ENCODE assay signal across 10 cellular contexts in genomic region chr1:225425211-225425786, GRCh38. TPM values are rescaled to one million over a fixed set of nuclear protein-coding genes. Genes with fewer than 3 reads are reported as not detected.
DNase-seq lines count a peak whose midpoint lies in the region; ATAC-seq, FAIRE-seq and TF ChIP-seq lines count a peak whose summit lies in the region.
"Had no signal": no experiment of that assay in that cellular context is flagged by ENCODE, and none has a peak within 500 bp of the region (broad histone marks: within the 10 kb centered on the region; RNA-seq: fewer than 3 reads in every experiment).

No MANE protein-coding gene starts in this region.

- H3K4me2 ChIP-seq in A549 (peak overlapping the region; percentile 97), HCT116 (ENCODE audit: low read length) (peak overlapping the region; percentile 87), SU-DHL-6 (ENCODE audit: low read depth, low read length, poor library complexity, severe bottlenecking) (peak overlapping the region; percentile 95)

- no peak for TF ChIP-seq RAD21 in A549 (conservative IDR thresholded peaks at IDR 0.05 in 1 of 2, IDR thresholded peaks at IDR 0.05 in 1 of 2)
- TF ChIP-seq RAD21 in HCT116 (IDR thresholded peaks at IDR 0.05; ENCODE audit: low read depth), result no peak

- DNase-seq in A549 (ENCODE audit: low read depth in 1 of 2, low spot score in 1 of 2) (no peak), HCT116 (ENCODE audit: low read depth, low spot score) (no peak), glutamatergic neuron (no peak), amygdala (lab: John Stamatoyannopoulos, UW) (no peak), H7 (no peak)
- DNase-seq: activated CD4-positive, alpha-beta T cell treated with anti-CD3 and anti-CD28 coated beads for 4 hours; right lobe of liver had no signal

- peaks cover 45% of the 10 kb centered on the region for H3K4me1 Mint-ChIP-seq in glutamatergic neuron (ENCODE audit: low read depth, unreplicated experiment)

- POLR2A ChIA-PET in A549 (lab: Yijun Ruan, JAX) (interaction anchor here (0.6 to 0.7 kb wide), 2 partner anchors 28 to 33 kb away, joined by 3 read pairs; no protein-coding TSS in a partner anchor), HCT116 (lab: Charles Lee) (interaction anchor here (1.2 kb wide), 1 partner anchor 385 kb away, joined by 3 read pairs; the partner anchor contains the start of gene EPHX1)

- H3K9me3 ChIP-seq in A549 (no peaks in the 10 kb centered on the region), HCT116 (ENCODE audit: control insufficient read depth in 1 of 2, insufficient read depth in 1 of 2, low read depth in 1 of 2, low read length in 2 of 2) (no peaks in the 10 kb centered on the region), SU-DHL-6 (ENCODE audit: insufficient read depth, low read length) (no peaks in the 10 kb centered on the region)
- H3K9me3 ChIP-seq: right lobe of liver had no signal

- TF ChIP-seq CTCF in A549 (IDR thresholded peaks at IDR 0.05) (no peak), HCT116 (IDR thresholded peaks at IDR 0.05 in 2 of 3, conservative IDR thresholded peaks at IDR 0.05 in 1 of 3; ENCODE audit: borderline replicate concordance in 1 of 3, insufficient read depth in 1 of 3, low read depth in 2 of 3, low read length in 2 of 3) (no peak), SU-DHL-6 (IDR thresholded peaks at IDR 0.05; ENCODE audit: insufficient read depth, low read length, poor library complexity, severe bottlenecking) (no peak), glutamatergic neuron (IDR thresholded peaks at IDR 0.05; ENCODE audit: partially characterized antibody, unreplicated experiment) (no peak)

- H3K27me3 ChIP-seq in HCT116 (ENCODE audit: insufficient read depth, low read length), result no peaks in the 10 kb centered on the region
- no peaks in the 10 kb centered on the region for H3K27me3 ChIP-seq in SU-DHL-6 (ENCODE audit: low read length)
- H3K27me3 ChIP-seq in H7 (ENCODE audit: control insufficient read depth, insufficient read depth, low read length), result peaks cover 7% of the 10 kb centered on the region
- H3K27me3 ChIP-seq: right lobe of liver had no signal

- 48% methylated on average over 5 of the region's 5 CpGs for WGBS in A549 (ENCODE audit: missing lambda C conversion rate)

- H3K79me2 ChIP-seq in HCT116 (ENCODE audit: insufficient read depth, low read length), result peaks cover 73% of the 10 kb centered on the region
- H3K79me2 ChIP-seq in SU-DHL-6 (ENCODE audit: insufficient read depth, low read length), result peaks cover 75% of the 10 kb centered on the region

- no peak for FAIRE-seq in A549 (lab: Jason Lieb, UNC)

- ATAC-seq in A549 (no peak), HCT116 (no peak; the same call in 1 of the 2 replicates), HG02571 (IDR thresholded peaks at IDR 0.05; ENCODE audit: unreplicated experiment) (no peak), HG03045 (IDR thresholded peaks at IDR 0.05; ENCODE audit: unreplicated experiment) (no peak)

- H4K20me1 ChIP-seq in HCT116 (ENCODE audit: insufficient read depth), result 0 out of 2 replicates have a peak, but pooled peaks cover 8% of the 10 kb centered on the region
- peaks cover 48% of the 10 kb centered on the region for H4K20me1 ChIP-seq in SU-DHL-6 (ENCODE audit: low read depth, low read length)

- no peak overlapping the region for H3K27ac Mint-ChIP-seq in glutamatergic neuron (ENCODE audit: unreplicated experiment)

- peaks cover 23% of the 10 kb centered on the region for H3F3A ChIP-seq in SU-DHL-6 (ENCODE audit: insufficient read depth)

- BruUV-seq in HCT116 (replicated peaks; lab: Mats Ljungman, UMichigan), result no TSS peak

- CTCF ChIA-PET in A549 (lab: Yijun Ruan, JAX), result interaction anchor here (0.6 to 1.6 kb wide), 4 partner anchors 9 to 486 kb away, joined by 3 to 5 read pairs (median 3); no protein-coding TSS in a partner anchor
- CTCF ChIA-PET in HCT116 (lab: Charles Lee), result no interaction called here

- RAD21 ChIA-PET in HCT116 (lab: Charles Lee; ENCODE audit: low non-redundant PET in 1 of 2, low total read pairs in 2 of 2, uncharacterized antibody in 2 of 2, unreplicated experiment in 2 of 2), result no interaction called here

- H3K4me3 ChIP-seq in A549 (no peak overlapping the region), HCT116 (replicated peaks in 1 of 2; ENCODE audit: low read depth in 1 of 2, low read length in 2 of 2) (peak overlapping the region in 1 of 2 experiments; percentile 91; a peak in 3 of 4 replicates), SU-DHL-6 (ENCODE audit: insufficient read depth, low read length, poor library complexity, severe bottlenecking) (peak overlapping the region; percentile 73), H7 (ENCODE audit: insufficient read depth, low read depth, low read length) (no peak overlapping the region)

- H3K9me2 ChIP-seq in HCT116 (ENCODE audit: insufficient read depth) (no peaks in the 10 kb centered on the region), SU-DHL-6 (replicated peaks; ENCODE audit: insufficient read depth, low read length) (no peaks in the 10 kb centered on the region)

- H3K27ac ChIP-seq in A549 (peak overlapping the region in 1 of 2 experiments; percentile 25; a peak in 1 of 6 replicates), HCT116 (ENCODE audit: low read depth, low read length) (peak overlapping the region; percentile 31; the same call in 1 of the 2 replicates), SU-DHL-6 (ENCODE audit: low read depth, low read length) (peak overlapping the region; percentile 86)

- H3K27me3 Mint-ChIP-seq in glutamatergic neuron (ENCODE audit: unreplicated experiment), result peaks cover 2% of the 10 kb centered on the region

- intact Hi-C loops in HCT116 (cut with micrococcal nuclease), result no loop called here

- peaks cover 12% of the 10 kb centered on the region for H3K9me3 Mint-ChIP-seq in glutamatergic neuron (ENCODE audit: unreplicated experiment)

- H2AFZ ChIP-seq in HCT116 (ENCODE audit: low read depth, low read length, poor library complexity, severe bottlenecking), result no peak overlapping the region
- no peak overlapping the region for H2AFZ ChIP-seq in SU-DHL-6 (ENCODE audit: low read depth, low read length, severe bottlenecking)

- TF ChIP-seq EP300 in A549 (IDR thresholded peaks at IDR 0.05), result no peak

- H3K36me3 ChIP-seq in HCT116 (ENCODE audit: control insufficient read depth in 1 of 2, insufficient read depth in 2 of 2, low read length in 2 of 2) (peaks cover 4 to 8% of the 10 kb centered on the region in 2 experiments; a peak in 2 of 4 replicates), SU-DHL-6 (ENCODE audit: low read length) (peaks cover 25% of the 10 kb centered on the region), H7 (replicated peaks; ENCODE audit: control insufficient read depth, insufficient read depth, low read length) (peaks cover 2% of the 10 kb centered on the region; the same call in 1 of the 2 replicates)

- H3K36me3 Mint-ChIP-seq in glutamatergic neuron (ENCODE audit: unreplicated experiment), result no peaks in the 10 kb centered on the region

- H3K9ac ChIP-seq in HCT116 (ENCODE audit: low read length) (peak overlapping the region; percentile 85), SU-DHL-6 (ENCODE audit: low read length) (peak overlapping the region; percentile 93)

- no peak for TF ChIP-seq POLR2A in A549 (IDR thresholded peaks at IDR 0.05; ENCODE audit: low read length)
- TF ChIP-seq POLR2A in HCT116 (IDR thresholded peaks at IDR 0.05; ENCODE audit: borderline replicate concordance, extremely low read depth, insufficient read depth, insufficient read length), result no peak

- H3K4me1 ChIP-seq in A549, result peaks cover 49% of the 10 kb centered on the region
- H3K4me1 ChIP-seq in HCT116 (ENCODE audit: control insufficient read depth in 1 of 2, insufficient read depth in 2 of 2, low read length in 2 of 2), result peaks cover 30 to 45% of the 10 kb centered on the region in 2 experiments

- H3K4me3 Mint-ChIP-seq in glutamatergic neuron (ENCODE audit: unreplicated experiment), result peak overlapping the region; percentile 99

TF ChIP-seq in A549, 52 proteins besides CTCF, POLR2A, EP300 and RAD21:
- TF ChIP-seq HEYL (CRISPR knock-in tag; IDR thresholded peaks at IDR 0.05) (no peak), FOSL2 (IDR thresholded peaks at IDR 0.05) (no peak), FOSL2 (CRISPR knock-in tag; IDR thresholded peaks at IDR 0.05) (0 out of 2 replicates have a peak, but pooled peaks have one; percentile 3)
TF ChIP-seq in A549: peak in this region for 1.

TF ChIP-seq in HCT116, 20 proteins besides CTCF, POLR2A, EP300 and RAD21:
- TF ChIP-seq JUND (IDR thresholded peaks at IDR 0.05) (peak; percentile 40), SP1 (IDR thresholded peaks at IDR 0.05; ENCODE audit: low read depth) (no peak), TCF7L2 (IDR thresholded peaks at IDR 0.05; ENCODE audit: borderline replicate concordance, extremely low read depth, insufficient read depth, insufficient read length) (no peak), YY1 (IDR thresholded peaks at IDR 0.05; ENCODE audit: extremely low read depth, insufficient replicate concordance, low read depth, low read length) (no peak), EGR1 (IDR thresholded peaks at IDR 0.05; ENCODE audit: low read depth) (no peak), POLR2AphosphoS5 (IDR thresholded peaks at IDR 0.05; ENCODE audit: low read depth, low read length) (no peak), FOSL1 (IDR thresholded peaks at IDR 0.05; ENCODE audit: low read depth) (peak; percentile 51)
TF ChIP-seq in HCT116: peak in this region for 2.

RNA-seq across cellular contexts. Expression of gene LBR, which starts 2.5 kb away (rescaled TPM):
- 54.6 and 68.7 TPM in 2 replicates for polyA plus RNA-seq in A549 (2011; rRNA removed)
- 20.9 and 26.8 TPM in 2 replicates for polyA plus RNA-seq in A549 (2012; cell fraction: cytosol; rRNA removed)
- 26.0 and 49.8 TPM in 2 replicates for polyA plus RNA-seq in A549 (2012; cell fraction: nucleus; rRNA removed)
- 39.2 to 40.8 TPM (median 39.8 TPM) in 3 replicates for polyA plus RNA-seq in A549 (2017; fragmentation: RNase III; extraction: RNeasy Plus Mini Kit Qiagen cat#74134 plus additional on column Dnase treatment)
- polyA minus RNA-seq in A549 (2011; rRNA and poly(A)+ RNA removed), result 50.6 and 60.7 TPM in 2 replicates
- total RNA-seq in HCT116 (2021; ENCODE audit: unreplicated experiment), result 97.4 TPM
- polyA plus RNA-seq in HCT116 (2012), result 19.3 and 32.1 TPM in 2 replicates
- total RNA-seq in glutamatergic neuron (ENCODE audit: unreplicated experiment), result 93.9 TPM
- 82.6 and 97.1 TPM in 2 replicates for total RNA-seq in H7 (2014; rRNA removed; shearing (Covaris generic))
